9 cellular contexts compared by ENCODE assay signal in the genomic region with DNA sequence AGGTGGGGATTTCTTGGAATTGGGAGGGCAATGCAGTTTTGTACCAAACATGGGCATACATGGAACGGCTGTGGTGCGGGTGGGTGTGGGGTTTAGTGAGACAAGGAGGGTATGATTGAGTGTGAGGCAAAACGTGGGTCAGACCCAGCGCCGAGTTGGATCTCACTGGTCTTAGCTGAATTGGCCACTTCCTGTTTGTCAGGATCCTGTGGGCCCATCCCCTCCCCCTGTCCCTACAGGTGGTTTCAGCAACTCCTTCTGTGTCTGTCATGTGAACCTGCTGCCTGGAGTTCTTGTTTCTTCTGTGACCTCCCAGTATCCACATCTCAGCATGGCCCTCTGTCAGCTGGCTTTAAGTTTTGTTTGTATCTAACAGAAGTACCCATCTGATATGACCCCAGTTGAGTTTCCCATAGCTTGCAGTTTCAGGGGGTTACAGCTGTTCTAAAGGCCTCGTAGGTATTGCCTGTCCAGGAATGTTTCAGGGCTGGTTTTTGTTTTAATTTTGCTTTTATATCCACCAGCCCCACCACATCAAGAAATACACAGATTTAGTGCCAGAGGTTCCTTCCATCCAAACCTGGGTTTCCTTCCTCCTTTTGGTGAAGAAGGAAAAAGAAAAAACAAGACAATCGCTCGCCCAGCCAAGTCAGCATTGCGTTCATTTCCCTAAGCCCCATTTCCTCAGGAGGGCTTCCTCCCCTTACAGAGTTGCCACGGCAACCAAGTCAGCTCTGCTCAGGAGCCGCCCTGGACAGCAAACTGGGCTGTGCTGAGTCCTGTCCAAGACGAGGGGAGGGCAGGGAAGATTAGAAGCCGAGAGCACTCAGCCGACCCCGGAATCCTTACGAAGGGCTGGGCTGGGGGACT. TPM values are rescaled to one million over a fixed set of nuclear protein-coding genes. Genes with fewer than 3 reads are reported as not detected.
DNase-seq lines count a peak whose midpoint lies in the region; ATAC-seq and TF ChIP-seq lines count a peak whose summit lies in the region.
"Had no signal": no experiment of that assay in that cellular context is flagged by ENCODE, and none has a peak within 500 bp of the region (broad histone marks: within the 10 kb centered on the region; RNA-seq: fewer than 3 reads in every experiment).

No MANE protein-coding gene starts in this region.

- no peaks in the 10 kb centered on the region for H4K20me1 ChIP-seq in GM23338 (replicated peaks; ENCODE audit: insufficient read depth)

- no peaks in the 10 kb centered on the region for H3K36me3 Mint-ChIP-seq in GM23338 (ENCODE audit: low read depth)

- DNase-seq in GM23338 (ENCODE audit: low spot score) (peak; percentile 78), SJCRH30 (peak; percentile 26 to 54), fibroblast of the aortic adventitia (ENCODE audit: low read depth) (peak; percentile 60), renal cortical epithelial cell (ENCODE audit: low read depth) (peak; percentile 34), D341Med (ENCODE audit: low spot score) (no peak), HT-29 (ENCODE audit: low spot score) (no peak), activated gamma-delta T cell (lab: John Stamatoyannopoulos, UW) (no peak)

- ATAC-seq in GM23338 (peak; percentile 93), GM21717 (IDR thresholded peaks at IDR 0.05; ENCODE audit: unreplicated experiment) (no peak)

- no peaks in the 10 kb centered on the region; the same call in 2 of the 3 replicates for H3K9me3 Mint-ChIP-seq in GM23338

- peaks cover 26% of the 10 kb centered on the region for H3K4me1 Mint-ChIP-seq in GM23338

- H2AFZ ChIP-seq in GM23338, result peak overlapping the region; percentile 72

- H3K9me3 ChIP-seq in SJCRH30 (replicated peaks), result no peaks in the 10 kb centered on the region
- H3K9me3 ChIP-seq: thoracic aorta had no signal

- H3K27ac ChIP-seq in GM23338 (ENCODE audit: low read depth) (peak overlapping the region; percentile 67; the same call in 1 of the 2 replicates), SJCRH30 (no peak overlapping the region)

- 0 out of 2 replicates have a peak overlapping the region, but pooled peaks have one; percentile 26 for H3K4me3 ChIP-seq in GM23338
- peak overlapping the region; percentile 27; the same call in 1 of the 2 replicates for H3K4me3 ChIP-seq in SJCRH30
- no peak overlapping the region for H3K4me3 ChIP-seq in fibroblast of the aortic adventitia (ENCODE audit: low read depth, low read length)
- H3K4me3 ChIP-seq: thoracic aorta had no signal

- H3K36me3 ChIP-seq in GM23338 (ENCODE audit: insufficient read depth) (no peaks in the 10 kb centered on the region), SJCRH30 (no peaks in the 10 kb centered on the region)
- H3K36me3 ChIP-seq: thoracic aorta had no signal

- no peaks in the 10 kb centered on the region for H3F3A ChIP-seq in GM23338 (replicated peaks; ENCODE audit: low read depth)

- H3K4me1 ChIP-seq in GM23338 (ENCODE audit: insufficient read depth) (peaks cover 21% of the 10 kb centered on the region), SJCRH30 (peaks cover 6% of the 10 kb centered on the region)

- peak overlapping the region; percentile 54 for H3K4me3 Mint-ChIP-seq in GM23338

- H3K79me2 ChIP-seq in GM23338 (replicated peaks; ENCODE audit: insufficient read depth), result no peaks in the 10 kb centered on the region

- H3K27me3 Mint-ChIP-seq in GM23338 (ENCODE audit: insufficient read depth, low read depth, poor library complexity), result peaks cover 13% of the 10 kb centered on the region

- TF ChIP-seq CTCF in GM23338 (conservative IDR thresholded peaks at IDR 0.05; ENCODE audit: low read depth in 2 of 2) (no peak), fibroblast of the aortic adventitia (IDR thresholded peaks at IDR 0.05; ENCODE audit: insufficient read depth, low read length) (no peak)

- no peaks in the 10 kb centered on the region for H3K9me2 ChIP-seq in GM23338 (ENCODE audit: insufficient read depth)

- peak overlapping the region; percentile 96 for H3K27ac Mint-ChIP-seq in GM23338

- peak overlapping the region; percentile 68 for H3K4me2 ChIP-seq in GM23338

- H3K27me3 ChIP-seq in GM23338 (ENCODE audit: insufficient read depth), result no peaks in the 10 kb centered on the region
- no peaks in the 10 kb centered on the region for H3K27me3 ChIP-seq in SJCRH30

TF ChIP-seq in GM23338, 12 proteins besides CTCF, POLR2A, EP300 and RAD21 (continues in another document):
- TF ChIP-seq CREB1 (CRISPR knock-in tag; IDR thresholded peaks at IDR 0.05; ENCODE audit: low read depth), result peak; percentile 50; the same call in 1 of the 2 replicates
- TF ChIP-seq, protein P1, sequence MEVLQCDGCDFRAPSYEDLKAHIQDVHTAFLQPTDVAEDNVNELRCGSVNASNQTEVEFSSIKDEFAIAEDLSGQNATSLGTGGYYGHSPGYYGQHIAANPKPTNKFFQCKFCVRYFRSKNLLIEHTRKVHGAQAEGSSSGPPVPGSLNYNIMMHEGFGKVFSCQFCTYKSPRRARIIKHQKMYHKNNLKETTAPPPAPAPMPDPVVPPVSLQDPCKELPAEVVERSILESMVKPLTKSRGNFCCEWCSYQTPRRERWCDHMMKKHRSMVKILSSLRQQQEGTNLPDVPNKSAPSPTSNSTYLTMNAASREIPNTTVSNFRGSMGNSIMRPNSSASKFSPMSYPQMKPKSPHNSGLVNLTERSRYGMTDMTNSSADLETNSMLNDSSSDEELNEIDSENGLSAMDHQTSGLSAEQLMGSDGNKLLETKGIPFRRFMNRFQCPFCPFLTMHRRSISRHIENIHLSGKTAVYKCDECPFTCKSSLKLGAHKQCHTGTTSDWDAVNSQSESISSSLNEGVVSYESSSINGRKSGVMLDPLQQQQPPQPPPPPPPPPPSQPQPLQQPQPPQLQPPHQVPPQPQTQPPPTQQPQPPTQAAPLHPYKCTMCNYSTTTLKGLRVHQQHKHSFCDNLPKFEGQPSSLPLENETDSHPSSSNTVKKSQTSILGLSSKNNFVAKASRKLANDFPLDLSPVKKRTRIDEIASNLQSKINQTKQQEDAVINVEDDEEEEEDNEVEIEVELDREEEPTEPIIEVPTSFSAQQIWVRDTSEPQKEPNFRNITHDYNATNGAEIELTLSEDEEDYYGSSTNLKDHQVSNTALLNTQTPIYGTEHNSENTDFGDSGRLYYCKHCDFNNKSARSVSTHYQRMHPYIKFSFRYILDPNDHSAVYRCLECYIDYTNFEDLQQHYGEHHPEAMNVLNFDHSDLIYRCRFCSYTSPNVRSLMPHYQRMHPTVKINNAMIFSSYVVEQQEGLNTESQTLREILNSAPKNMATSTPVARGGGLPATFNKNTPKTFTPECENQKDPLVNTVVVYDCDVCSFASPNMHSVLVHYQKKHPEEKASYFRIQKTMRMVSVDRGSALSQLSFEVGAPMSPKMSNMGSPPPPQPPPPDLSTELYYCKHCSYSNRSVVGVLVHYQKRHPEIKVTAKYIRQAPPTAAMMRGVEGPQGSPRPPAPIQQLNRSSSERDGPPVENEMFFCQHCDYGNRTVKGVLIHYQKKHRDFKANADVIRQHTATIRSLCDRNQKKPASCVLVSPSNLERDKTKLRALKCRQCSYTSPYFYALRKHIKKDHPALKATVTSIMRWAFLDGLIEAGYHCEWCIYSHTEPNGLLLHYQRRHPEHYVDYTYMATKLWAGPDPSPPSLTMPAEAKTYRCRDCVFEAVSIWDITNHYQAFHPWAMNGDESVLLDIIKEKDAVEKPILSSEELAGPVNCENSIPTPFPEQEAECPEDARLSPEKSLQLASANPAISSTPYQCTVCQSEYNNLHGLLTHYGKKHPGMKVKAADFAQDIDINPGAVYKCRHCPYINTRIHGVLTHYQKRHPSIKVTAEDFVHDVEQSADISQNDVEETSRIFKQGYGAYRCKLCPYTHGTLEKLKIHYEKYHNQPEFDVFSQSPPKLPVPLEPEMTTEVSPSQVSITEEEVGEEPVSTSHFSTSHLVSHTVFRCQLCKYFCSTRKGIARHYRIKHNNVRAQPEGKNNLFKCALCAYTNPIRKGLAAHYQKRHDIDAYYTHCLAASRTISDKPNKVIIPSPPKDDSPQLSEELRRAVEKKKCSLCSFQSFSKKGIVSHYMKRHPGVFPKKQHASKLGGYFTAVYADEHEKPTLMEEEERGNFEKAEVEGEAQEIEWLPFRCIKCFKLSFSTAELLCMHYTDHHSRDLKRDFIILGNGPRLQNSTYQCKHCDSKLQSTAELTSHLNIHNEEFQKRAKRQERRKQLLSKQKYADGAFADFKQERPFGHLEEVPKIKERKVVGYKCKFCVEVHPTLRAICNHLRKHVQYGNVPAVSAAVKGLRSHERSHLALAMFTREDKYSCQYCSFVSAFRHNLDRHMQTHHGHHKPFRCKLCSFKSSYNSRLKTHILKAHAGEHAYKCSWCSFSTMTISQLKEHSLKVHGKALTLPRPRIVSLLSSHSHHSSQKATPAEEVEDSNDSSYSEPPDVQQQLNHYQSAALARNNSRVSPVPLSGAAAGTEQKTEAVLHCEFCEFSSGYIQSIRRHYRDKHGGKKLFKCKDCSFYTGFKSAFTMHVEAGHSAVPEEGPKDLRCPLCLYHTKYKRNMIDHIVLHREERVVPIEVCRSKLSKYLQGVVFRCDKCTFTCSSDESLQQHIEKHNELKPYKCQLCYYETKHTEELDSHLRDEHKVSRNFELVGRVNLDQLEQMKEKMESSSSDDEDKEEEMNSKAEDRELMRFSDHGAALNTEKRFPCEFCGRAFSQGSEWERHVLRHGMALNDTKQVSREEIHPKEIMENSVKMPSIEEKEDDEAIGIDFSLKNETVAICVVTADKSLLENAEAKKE (CRISPR knock-in tag; IDR thresholded peaks at IDR 0.05), result no peak
- TF ChIP-seq POLR2AphosphoS5 (IDR thresholded peaks at IDR 0.05; ENCODE audit: low read depth), result no peak
- no peak for TF ChIP-seq ZNF114 (CRISPR knock-in tag; IDR thresholded peaks at IDR 0.05)

RNA-seq across cellular contexts. Expression of a gene that starts 6.1 kb away (rescaled TPM):
- total RNA-seq in GM23338 (2014; rRNA removed; shearing (Covaris generic)), result not detected in 2 replicates
- 0.11 and 0.23 TPM in 2 replicates for polyA plus RNA-seq in GM23338 (2016; fragmentation: Nextera tagmentation; extraction: Ambion mirVana)
- total RNA-seq in SJCRH30 (2014; rRNA removed; shearing (Covaris generic)), result 0.12 and 0.30 TPM in 2 replicates
- total RNA-seq in fibroblast of the aortic adventitia (ENCODE audit: low replicate concordance) (10.3 and 29.4 TPM in 2 replicates), renal cortical epithelial cell (155 and 247 TPM in 2 replicates)
- total RNA-seq in HT-29 (2014; rRNA removed; shearing (Covaris generic)), result 8.4 and 15.2 TPM in 2 replicates

RNA-seq across cellular contexts. Expression of a gene that starts 19.7 kb away (rescaled TPM):
- total RNA-seq in GM23338 (2014; rRNA removed; shearing (Covaris generic)), result 10.4 and 12.4 TPM in 2 replicates
- polyA plus RNA-seq in GM23338 (2016; fragmentation: Nextera tagmentation; extraction: Ambion mirVana), result 4.9 and 5.5 TPM in 2 replicates
- 1.1 and 1.9 TPM in 2 replicates for total RNA-seq in SJCRH30 (2014; rRNA removed; shearing (Covaris generic))
- total RNA-seq in fibroblast of the aortic adventitia (ENCODE audit: low replicate concordance), result 45.2 and 228 TPM in 2 replicates
- 154 and 157 TPM in 2 replicates for total RNA-seq in renal cortical epithelial cell
- total RNA-seq in HT-29 (2014; rRNA removed; shearing (Covaris generic)), result 16.0 and 20.8 TPM in 2 replicates

RNA-seq across cellular contexts. Expression of a gene that starts 57.4 kb away (rescaled TPM):
- not detected in 2 replicates for total RNA-seq in GM23338 (2014; rRNA removed; shearing (Covaris generic))
- not detected in 2 replicates for polyA plus RNA-seq in GM23338 (2016; fragmentation: Nextera tagmentation; extraction: Ambion mirVana)
- total RNA-seq in SJCRH30 (2014; rRNA removed; shearing (Covaris generic)), result 0.10 TPM in 1 of 2 replicates, not detected in the other
- total RNA-seq in fibroblast of the aortic adventitia (ENCODE audit: low replicate concordance) (2.0 and 3.1 TPM in 2 replicates), renal cortical epithelial cell (not detected in 2 replicates)
- 0.65 TPM in 1 of 2 replicates, not detected in the other for total RNA-seq in HT-29 (2014; rRNA removed; shearing (Covaris generic))

Comparison
In these comparisons a context has a peak if more than half of its experiments do, and no peak if none do; other contexts are left out.
1. DNase-seq: peak in GM23338 (single experiment), SJCRH30 (2 of 2), fibroblast of the aortic adventitia (single experiment) and renal cortical epithelial cell (single experiment); none in D341Med (single experiment), HT-29 (single experiment) and activated gamma-delta T cell (single experiment).